10 cellular contexts compared by ENCODE assay signal in genomic region chr2:241279413-241279812, GRCh38. TPM values are rescaled to one million over a fixed set of nuclear protein-coding genes. Genes with fewer than 3 reads are reported as not detected.
A peak's percentile ranks its signal among the peaks of the same experiment; 100 is the strongest.
DNase-seq lines count a peak whose midpoint lies in the region; ATAC-seq, FAIRE-seq and TF ChIP-seq lines count a peak whose summit lies in the region.
"Had no signal": no experiment of that assay in that cellular context is flagged by ENCODE, and none has a peak within 500 bp of the region (broad histone marks: within the 10 kb centered on the region; RNA-seq: fewer than 3 reads in every experiment).

No MANE protein-coding gene starts in this region.

- no peak for TF ChIP-seq POLR2A in H54 (IDR thresholded peaks at IDR 0.05; ENCODE audit: low read depth, low read length)

- H3K4me1 Mint-ChIP-seq in endothelial cell (ENCODE audit: unreplicated experiment) = peaks cover 11% of the 10 kb centered on the region
- peaks cover 14% of the 10 kb centered on the region for H3K4me1 Mint-ChIP-seq in neural crest cell

- no peak for DNase-seq in H54 (ENCODE audit: insufficient read length, low spot score)
- peak; percentile 2 for DNase-seq in NCI-H69 (lab: John Stamatoyannopoulos, UW)
- DNase-seq in endothelial cell (ENCODE audit: low spot score) = no peak
- no peak for DNase-seq in neural crest cell (ENCODE audit: low read depth, low spot score)
- DNase-seq: activated CD4-positive, alpha-beta T cell treated with anti-CD3 and anti-CD28 coated beads for 1 hour; DMS153 had no signal

- H3K4me3 Mint-ChIP-seq in endothelial cell (ENCODE audit: unreplicated experiment) (no peak overlapping the region), neural crest cell (no peak overlapping the region)

- H3K9me3 Mint-ChIP-seq in endothelial cell (ENCODE audit: unreplicated experiment) (no peaks in the 10 kb centered on the region), neural crest cell (no peaks in the 10 kb centered on the region)

- FAIRE-seq in H54 (lab: Jason Lieb, UNC) = peak; percentile 11

- no peak for ATAC-seq in HG02588 (IDR thresholded peaks at IDR 0.05; ENCODE audit: unreplicated experiment)
- no peak for ATAC-seq in GM18517 (IDR thresholded peaks at IDR 0.05; ENCODE audit: unreplicated experiment)
- no peak for ATAC-seq in HG02973 (IDR thresholded peaks at IDR 0.05; ENCODE audit: unreplicated experiment)
- ATAC-seq: sciatic nerve had no signal

- H3K36me3 Mint-ChIP-seq in endothelial cell (ENCODE audit: low read depth, unreplicated experiment) (peaks cover 3% of the 10 kb centered on the region), neural crest cell (ENCODE audit: low read depth) (peaks cover 13% of the 10 kb centered on the region)

- TF ChIP-seq CTCF in endothelial cell (IDR thresholded peaks at IDR 0.05; ENCODE audit: unreplicated experiment) (no peak), neural crest cell (conservative IDR thresholded peaks at IDR 0.05) (no peak)

- peak overlapping the region; percentile 14 for H3K27ac Mint-ChIP-seq in endothelial cell (ENCODE audit: unreplicated experiment)
- peak overlapping the region; percentile 64 for H3K27ac Mint-ChIP-seq in neural crest cell (ENCODE audit: unreplicated experiment)

- H3K27me3 Mint-ChIP-seq in endothelial cell (ENCODE audit: unreplicated experiment) (no peaks in the 10 kb centered on the region), neural crest cell (ENCODE audit: low read depth) (no peaks in the 10 kb centered on the region)

RNA-seq across cellular contexts. Expression of gene HDLBP, which starts 36.1 kb away (rescaled TPM):
- total RNA-seq in endothelial cell (ENCODE audit: unreplicated experiment) (364 TPM), neural crest cell (320 and 333 TPM in 2 replicates)

RNA-seq across cellular contexts. Expression of gene SEPTIN2, which starts 36.3 kb away (rescaled TPM):
- total RNA-seq in endothelial cell (ENCODE audit: unreplicated experiment) (487 TPM), neural crest cell (466 and 490 TPM in 2 replicates)
